8 cellular contexts compared by ENCODE assay signal in the genomic region with DNA sequence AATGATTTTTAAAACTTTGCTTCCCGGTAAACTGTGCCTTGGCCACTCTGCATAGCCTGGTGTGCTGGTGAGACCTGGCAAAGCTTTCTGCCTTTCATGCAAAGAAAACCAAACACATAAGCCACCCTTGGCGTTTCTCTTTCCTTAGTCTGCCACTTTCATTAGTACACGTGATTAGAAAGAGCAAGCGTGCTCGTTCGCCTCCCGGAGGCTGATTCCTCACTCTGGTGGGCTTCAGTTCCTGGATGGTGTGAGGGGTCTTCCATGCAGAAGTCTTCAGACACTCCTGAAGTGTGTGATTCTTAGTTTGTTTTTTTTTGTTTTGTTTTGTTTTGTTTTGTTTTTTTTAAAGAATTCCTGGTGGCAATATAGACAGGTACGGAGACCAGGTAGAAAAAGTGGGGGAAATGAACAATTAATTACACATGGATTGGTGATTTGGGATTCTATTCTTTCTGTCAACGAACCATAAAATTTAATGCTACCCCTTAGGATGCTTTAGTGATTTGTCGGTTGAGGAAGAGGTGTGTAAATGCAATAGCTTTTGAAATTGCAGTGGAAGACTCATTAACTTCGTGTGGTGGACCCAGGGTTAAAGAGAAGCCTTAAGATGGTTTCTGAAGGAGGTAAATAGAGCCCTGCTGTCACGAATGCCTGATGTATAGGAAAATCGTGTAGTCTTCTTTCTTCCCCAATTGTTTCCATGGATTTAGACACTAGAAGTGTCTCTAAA. TPM values are rescaled to one million over a fixed set of nuclear protein-coding genes. Genes with fewer than 3 reads are reported as not detected.
DNase-seq lines count a peak whose midpoint lies in the region; ATAC-seq and TF ChIP-seq lines count a peak whose summit lies in the region.

No MANE protein-coding gene starts in this region.

- H3K9me3 ChIP-seq in iPS-18c (ENCODE audit: control insufficient read depth, insufficient read depth, low read length) (no peaks in the 10 kb centered on the region), stomach smooth muscle (ENCODE audit: control insufficient read depth in 2 of 2, low read length in 2 of 2) (no peaks in the 10 kb centered on the region)

- peak overlapping the region; percentile 82 to 89 for H3K9ac ChIP-seq in stomach smooth muscle (ENCODE audit: low read length in 2 of 2)

- no peak overlapping the region for H3K27ac ChIP-seq in stomach smooth muscle (ENCODE audit: low read length)

- in situ Hi-C loops in GM13976 (cut with MboI; ENCODE audit: low sequenced_read_pairs, unreplicated experiment) = no loop called here

- ATAC-seq in activated T-helper 17 cell treated with anti-CD3 and anti-CD28 coated beads, Interleukin-2, amount 50 U/mL, for 72 hours (replicated peaks) = no peak
- no peak for ATAC-seq in HG03175 (IDR thresholded peaks at IDR 0.05; ENCODE audit: unreplicated experiment)

- H3K27ac Mint-ChIP-seq in activated T-helper 17 cell treated with anti-CD3 and anti-CD28 coated beads, Interleukin-2, amount 50 U/mL, for 72 hours = peak overlapping the region; percentile 77

- peak overlapping the region; percentile 91 for H3K4me3 ChIP-seq in Jurkat, Clone E6-1 (ENCODE audit: low read length)
- H3K4me3 ChIP-seq in iPS-18c (ENCODE audit: insufficient read depth, low read depth, low read length) = peak overlapping the region; percentile 86; the same call in 1 of the 2 replicates
- peak overlapping the region; percentile 88 to 94 for H3K4me3 ChIP-seq in stomach smooth muscle (ENCODE audit: low read length in 2 of 2)

- H3K36me3 ChIP-seq in stomach smooth muscle (ENCODE audit: control insufficient read depth in 2 of 2, insufficient read depth in 2 of 2, low read length in 2 of 2) = no peaks in the 10 kb centered on the region

- TF ChIP-seq CTCF in GM13976 (IDR thresholded peaks at IDR 0.05; ENCODE audit: borderline replicate concordance, control extremely low read depth, extremely low read depth, insufficient read depth, missing control alignments) = no peak

- peaks cover 12% of the 10 kb centered on the region for H3K36me3 Mint-ChIP-seq in activated T-helper 17 cell treated with anti-CD3 and anti-CD28 coated beads, Interleukin-2, amount 50 U/mL, for 72 hours (ENCODE audit: low read depth)

- H3K4me1 Mint-ChIP-seq in activated T-helper 17 cell treated with anti-CD3 and anti-CD28 coated beads, Interleukin-2, amount 50 U/mL, for 72 hours = peaks cover 31% of the 10 kb centered on the region

- peaks cover 61% of the 10 kb centered on the region for H3K4me1 ChIP-seq in stomach smooth muscle (ENCODE audit: control insufficient read depth, insufficient read depth, low read length)

- no peaks in the 10 kb centered on the region for H3K9me3 Mint-ChIP-seq in activated T-helper 17 cell treated with anti-CD3 and anti-CD28 coated beads, Interleukin-2, amount 50 U/mL, for 72 hours

- H3K4me3 Mint-ChIP-seq in activated T-helper 17 cell treated with anti-CD3 and anti-CD28 coated beads, Interleukin-2, amount 50 U/mL, for 72 hours = peak overlapping the region; percentile 90

- H3K27me3 Mint-ChIP-seq in activated T-helper 17 cell treated with anti-CD3 and anti-CD28 coated beads, Interleukin-2, amount 50 U/mL, for 72 hours = no peaks in the 10 kb centered on the region

- DNase-seq in ELR (ENCODE audit: low read depth) (peak; percentile 36), GM13976 (ENCODE audit: low spot score) (no peak), COLO829 (ENCODE audit: low spot score) (no peak)
- DNase-seq in Jurkat, Clone E6-1 (ENCODE audit: low read depth, low spot score) = peak; percentile 65

- H3K27me3 ChIP-seq in stomach smooth muscle (ENCODE audit: control insufficient read depth in 1 of 2, insufficient read depth in 2 of 2, low read length in 2 of 2) = no peaks in the 10 kb centered on the region

RNA-seq across cellular contexts. Expression of a gene that starts 2.1 kb away (rescaled TPM):
- polyA plus RNA-seq in Jurkat, Clone E6-1 (2012; ENCODE audit: insufficient read depth, insufficient read length) = 60.8 TPM
- total RNA-seq in activated T-helper 17 cell treated with anti-CD3 and anti-CD28 coated beads, Interleukin-2, amount 50 U/mL, for 72 hours = 10 to 100 TPM; 49.7 to 53.6 TPM

Comparison
In these comparisons a context has a peak if more than half of its experiments do, and no peak if none do; other contexts are left out.
1. DNase-seq: peak in ELR (single experiment) and Jurkat, Clone E6-1 (single experiment); none in GM13976 (single experiment) and COLO829 (single experiment).
2. Peak in every context shown above with its lines, with median percentiles within 50 percentile points of each other: H3K4me3 ChIP-seq.